Comparison of ENCODE assay signal across 30 cellular contexts in genomic region chrX:36573720-36574119, GRCh38.
"Had no signal": no experiment of that assay in that cellular context is flagged by ENCODE, and none has a peak within 500 bp of the region (broad histone marks: within the 10 kb centered on the region; RNA-seq: fewer than 3 reads in every experiment).

No MANE protein-coding gene starts in this region.

- ATAC-seq: left colon; left lung; lower lobe of right lung; naive thymus-derived CD8-positive, alpha-beta T cell; pancreas; right cardiac atrium; sciatic nerve; stimulated activated naive B cell treated with anti-CD40 and anti-IgM and Interleukin-4, amounts not matched to agents 10 μg/mL and 1 μg/mL and 100 μg/mL, for 72 hours; stimulated activated naive CD8-positive, alpha-beta T cell treated with anti-CD3 and anti-CD28 coated beads, Interleukin-15, Interleukin-2, amounts not matched to agents 100 U/mL and 50 U/mL, for 24 hours had no signal

- H3K36me3 ChIP-seq: left lung, lower lobe of right lung, pancreas, prostate gland, stomach, thyroid gland, transverse colon, upper lobe of left lung, vagina had no signal

- H3K4me3 Mint-ChIP-seq: immature natural killer cell; naive thymus-derived CD8-positive, alpha-beta T cell; nephron; neural crest cell; stimulated activated naive B cell treated with anti-CD40 and anti-IgM and Interleukin-4, amounts not matched to agents 10 μg/mL and 1 μg/mL and 100 μg/mL, for 72 hours had no signal

- H3K27me3 ChIP-seq: left lung, stomach, testis, thyroid gland, transverse colon, upper lobe of left lung, vagina had no signal

- H3K4me3 ChIP-seq: left lung, lower lobe of right lung, pancreas, prostate gland, skin epidermis, stomach, testis, thyroid gland, transverse colon, upper lobe of left lung, vagina had no signal

- H3K4me1 Mint-ChIP-seq: immature natural killer cell; naive thymus-derived CD8-positive, alpha-beta T cell; neural crest cell; stimulated activated naive B cell treated with anti-CD40 and anti-IgM and Interleukin-4, amounts not matched to agents 10 μg/mL and 1 μg/mL and 100 μg/mL, for 72 hours had no signal

- H3K27me3 Mint-ChIP-seq: naive thymus-derived CD8-positive, alpha-beta T cell; stimulated activated naive B cell treated with anti-CD40 and anti-IgM and Interleukin-4, amounts not matched to agents 10 μg/mL and 1 μg/mL and 100 μg/mL, for 72 hours had no signal

- H3K4me1 ChIP-seq: left lung, lower lobe of right lung, pancreas, prostate gland, stomach, testis, thyroid gland, transverse colon, upper lobe of left lung, vagina had no signal

- H3K9me3 Mint-ChIP-seq: nephron had no signal

- H3K27ac ChIP-seq: left lung, lower lobe of right lung, pancreas, prostate gland, skin epidermis, stomach, testis, thyroid gland, transverse colon, upper lobe of left lung, vagina had no signal

- H3K27ac Mint-ChIP-seq: immature natural killer cell; naive thymus-derived CD8-positive, alpha-beta T cell; nephron; stimulated activated naive B cell treated with anti-CD40 and anti-IgM and Interleukin-4, amounts not matched to agents 10 μg/mL and 1 μg/mL and 100 μg/mL, for 72 hours had no signal

- H3K36me3 Mint-ChIP-seq: immature natural killer cell; naive thymus-derived CD8-positive, alpha-beta T cell; stimulated activated naive B cell treated with anti-CD40 and anti-IgM and Interleukin-4, amounts not matched to agents 10 μg/mL and 1 μg/mL and 100 μg/mL, for 72 hours had no signal

- DNase-seq: immature natural killer cell; kidney; left colon; left lung; lower lobe of right lung; mammary epithelial cell; mesenchymal stem cell; naive thymus-derived CD8-positive, alpha-beta T cell; nucleus accumbens; pancreas; posterior cingulate gyrus; retina; right cardiac atrium; stimulated activated CD4-positive, alpha-beta T cell treated with anti-CD3 and anti-CD28 coated beads, Interleukin-12 subunit alpha, Interleukin-12 subunit beta, amount 100 ng/mL, for 4 hours; stimulated activated CD4-positive, alpha-beta T cell treated with anti-CD3 and anti-CD28 coated beads, Interleukin-15, amount 100 ng/mL, for 24 hours; stimulated activated CD4-positive, alpha-beta T cell treated with anti-CD3 and anti-CD28 coated beads, Interleukin-2, amount 100 ng/mL, for 24 hours; stimulated activated CD4-positive, alpha-beta T cell treated with anti-CD3 and anti-CD28 coated beads, Interleukin-4, amount 100 ng/mL, for 1 hour; stimulated activated naive B cell treated with anti-CD40 and anti-IgM and Interleukin-4, amounts not matched to agents 10 μg/mL and 1 μg/mL and 100 μg/mL, for 72 hours; stimulated activated naive CD8-positive, alpha-beta T cell treated with anti-CD3 and anti-CD28 coated beads, Interleukin-15, Interleukin-2, amounts not matched to agents 100 U/mL and 50 U/mL, for 24 hours; stomach; testis; thyroid gland; transverse colon; upper lobe of left lung had no signal

- H3K9me3 ChIP-seq: left lung, lower lobe of right lung, pancreas, prostate gland, stomach, testis, thyroid gland, transverse colon, upper lobe of left lung, vagina had no signal
